Comparison of ENCODE assay signal across 17 cellular contexts in genomic region chr12:106066051-106066705, GRCh38.
"Had no signal": no experiment of that assay in that cellular context is flagged by ENCODE, and none has a peak within 500 bp of the region (broad histone marks: within the 10 kb centered on the region; RNA-seq: fewer than 3 reads in every experiment).

No MANE protein-coding gene starts in this region.

- H3K4me3 Mint-ChIP-seq: activated CD8-positive, alpha-beta T cell treated with anti-CD3 and anti-CD28 coated beads for 36 hours; activated naive CD4-positive, alpha-beta T cell treated with anti-CD3 and anti-CD28 coated beads, Interleukin-2, amount 50 U/mL, for 24 hours; activated T-cell treated with anti-CD3 and anti-CD28 coated beads, Interleukin-2, amount 50 U/mL, for 4 hours; central memory CD8-positive, alpha-beta T cell; stimulated activated effector memory CD8-positive, alpha-beta T cell treated with anti-CD3 and anti-CD28 coated beads, Interleukin-12 subunit alpha, Interleukin-12 subunit beta, amount 100 ng/mL, for 72 hours; T-helper 17 cell; WTC11 had no signal

- H3K9me3 Mint-ChIP-seq: activated CD8-positive, alpha-beta T cell treated with anti-CD3 and anti-CD28 coated beads for 36 hours; activated naive CD4-positive, alpha-beta T cell treated with anti-CD3 and anti-CD28 coated beads, Interleukin-2, amount 50 U/mL, for 24 hours; activated T-cell treated with anti-CD3 and anti-CD28 coated beads, Interleukin-2, amount 50 U/mL, for 4 hours; central memory CD8-positive, alpha-beta T cell; WTC11 had no signal

- H3K9me3 ChIP-seq: gastroesophageal sphincter, thyroid gland had no signal

- DNase-seq: activated CD4-positive, alpha-beta T cell treated with anti-CD3 and anti-CD28 coated beads for 4 hours; activated CD8-positive, alpha-beta T cell treated with anti-CD3 and anti-CD28 coated beads for 36 hours; activated effector memory CD4-positive, alpha-beta T cell treated with Interleukin-2 at 50 U/mL for 16 hours; activated T-cell treated with anti-CD3 and anti-CD28 coated beads, Interleukin-2, amount 50 U/mL, for 4 hours; cortex of kidney; effector memory CD4-positive, alpha-beta T cell; islet precursor cell; T-helper 17 cell; thyroid gland had no signal

- H3K27me3 ChIP-seq: gastroesophageal sphincter, hepatocyte, thyroid gland had no signal

- H3K36me3 Mint-ChIP-seq: activated naive CD4-positive, alpha-beta T cell treated with anti-CD3 and anti-CD28 coated beads, Interleukin-2, amount 50 U/mL, for 24 hours; stimulated activated effector memory CD8-positive, alpha-beta T cell treated with anti-CD3 and anti-CD28 coated beads, Interleukin-12 subunit alpha, Interleukin-12 subunit beta, amount 100 ng/mL, for 72 hours had no signal

- H3K27ac Mint-ChIP-seq: activated CD8-positive, alpha-beta T cell treated with anti-CD3 and anti-CD28 coated beads for 36 hours; activated naive CD4-positive, alpha-beta T cell treated with anti-CD3 and anti-CD28 coated beads, Interleukin-2, amount 50 U/mL, for 24 hours; stimulated activated effector memory CD8-positive, alpha-beta T cell treated with anti-CD3 and anti-CD28 coated beads, Interleukin-12 subunit alpha, Interleukin-12 subunit beta, amount 100 ng/mL, for 72 hours; T-helper 17 cell; WTC11 had no signal

- H3K27ac ChIP-seq: gastroesophageal sphincter, hepatocyte, thyroid gland had no signal

- H3K9ac ChIP-seq: parathyroid adenoma had no signal

- H3K4me1 Mint-ChIP-seq: activated naive CD4-positive, alpha-beta T cell treated with anti-CD3 and anti-CD28 coated beads, Interleukin-2, amount 50 U/mL, for 24 hours; central memory CD8-positive, alpha-beta T cell; stimulated activated effector memory CD8-positive, alpha-beta T cell treated with anti-CD3 and anti-CD28 coated beads, Interleukin-12 subunit alpha, Interleukin-12 subunit beta, amount 100 ng/mL, for 72 hours; T-helper 17 cell had no signal

- H3K4me3 ChIP-seq: gastroesophageal sphincter, hepatocyte, thyroid gland had no signal

- FAIRE-seq: urothelium cell line had no signal

- H3K27me3 Mint-ChIP-seq: central memory CD8-positive, alpha-beta T cell had no signal
